ENCODE assay signal across 10 cellular contexts in the genomic region with DNA sequence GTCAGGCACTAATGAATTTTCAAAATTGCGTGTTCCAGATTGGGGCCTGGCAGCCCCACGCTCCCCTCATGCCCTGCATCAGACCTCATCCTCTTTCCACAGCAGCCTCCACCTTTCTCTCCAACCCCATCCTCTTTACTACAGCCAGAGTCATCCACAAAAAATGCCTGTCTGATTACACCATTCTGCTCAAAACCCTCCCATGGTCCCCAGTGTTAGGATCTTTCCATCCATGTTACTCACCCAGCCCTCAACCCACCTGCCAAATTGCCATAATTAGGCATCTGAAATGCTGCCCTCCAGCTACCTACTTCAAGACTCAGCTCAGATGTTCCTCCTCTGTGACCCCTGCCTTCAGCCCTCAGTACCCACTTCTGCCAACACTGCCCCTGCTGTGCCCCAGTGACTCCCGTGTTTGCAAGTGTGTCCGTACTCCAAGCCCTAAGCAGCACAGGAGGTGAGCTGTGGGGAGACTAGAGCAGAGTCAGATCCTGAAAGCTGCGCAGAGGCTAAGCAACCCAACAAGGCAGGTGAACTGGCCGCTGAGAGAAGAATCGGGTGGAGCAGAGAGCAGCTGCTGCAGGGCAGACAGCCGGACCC. TPM values are rescaled to one million over a fixed set of nuclear protein-coding genes. Genes with fewer than 3 reads are reported as not detected.
A peak's percentile ranks its signal among the peaks of the same experiment; 100 is the strongest.
DNase-seq lines count a peak whose midpoint lies in the region; ATAC-seq and TF ChIP-seq lines count a peak whose summit lies in the region.
"Had no signal": no experiment of that assay in that cellular context is flagged by ENCODE, and none has a peak within 500 bp of the region (broad histone marks: within the 10 kb centered on the region; RNA-seq: fewer than 3 reads in every experiment).

No MANE protein-coding gene starts in this region.

- TF ChIP-seq POLR2A in upper lobe of left lung (IDR thresholded peaks at IDR 0.05): no peak

- CTCF ChIA-PET in activated CD4-positive, alpha-beta T cell treated with anti-CD3 and anti-CD28 coated beads, Interleukin-2, amount 10 ng/mL, durations not matched to agents 7 days and 5 days (lab: Charles Lee): interaction anchor here (1.1 to 6.7 kb wide), 6 partner anchors 9 to 403 kb away, joined by 3 to 93 read pairs (median 7); partner anchors contain the start of gene IPO13
- CTCF ChIA-PET in activated CD8-positive, alpha-beta T cell treated with anti-CD3 and anti-CD28 coated beads for 36 hours (lab: Charles Lee): interaction anchor here (1.0 to 12.8 kb wide), 7 partner anchors 11 to 403 kb away, joined by 3 to 307 read pairs (median 14); partner anchors contain the start of genes IPO13 and PTPRF

- TF ChIP-seq EP300 in upper lobe of left lung (IDR thresholded peaks at IDR 0.05): no peak

- H3K9me3 ChIP-seq in iPS-18a (ENCODE audit: control insufficient read depth, low read depth, low read length) (no peaks in the 10 kb centered on the region), upper lobe of left lung (no peaks in the 10 kb centered on the region)

- H3K27ac ChIP-seq in iPS-18a (ENCODE audit: low read length) (no peak overlapping the region), upper lobe of left lung (peak overlapping the region in 2 of 4 donors; percentile 28 to 41)

- no peaks in the 10 kb centered on the region for H3K36me3 ChIP-seq in iPS-18a (ENCODE audit: control insufficient read depth, low read depth, low read length)
- peaks cover 0 to 6% (median 0%) of the 10 kb centered on the region in 4 donors for H3K36me3 ChIP-seq in upper lobe of left lung

- peaks cover 9% of the 10 kb centered on the region for H3K27me3 Mint-ChIP-seq in activated CD4-positive, alpha-beta T cell treated with anti-CD3 and anti-CD28 coated beads, Interleukin-2, amount 10 ng/mL, durations not matched to agents 24 days and 14 days
- H3K27me3 Mint-ChIP-seq in activated CD4-positive, alpha-beta T cell treated with anti-CD3 and anti-CD28 coated beads, Interleukin-2, amount 10 ng/mL, durations not matched to agents 7 days and 5 days: peaks cover 21% of the 10 kb centered on the region
- peaks cover 25% of the 10 kb centered on the region for H3K27me3 Mint-ChIP-seq in activated CD8-positive, alpha-beta T cell treated with anti-CD3 and anti-CD28 coated beads for 36 hours

- peak overlapping the region; percentile 73 for H3K4me3 ChIP-seq in iPS-18a (ENCODE audit: low read length)
- H3K4me3 ChIP-seq in upper lobe of left lung: peak overlapping the region in 3 of 4 donors; percentile 33 to 53 (median 49)

- 34 to 50% methylated on average over 8 of the region's 8 CpGs for WGBS in upper lobe of left lung, 2 donors

- H3K4me3 Mint-ChIP-seq in activated CD4-positive, alpha-beta T cell treated with anti-CD3 and anti-CD28 coated beads, Interleukin-2, amount 10 ng/mL, durations not matched to agents 24 days and 14 days: peak overlapping the region; percentile 5
- no peak overlapping the region for H3K4me3 Mint-ChIP-seq in activated CD4-positive, alpha-beta T cell treated with anti-CD3 and anti-CD28 coated beads, Interleukin-2, amount 10 ng/mL, durations not matched to agents 7 days and 5 days
- H3K4me3 Mint-ChIP-seq in activated CD8-positive, alpha-beta T cell treated with anti-CD3 and anti-CD28 coated beads for 36 hours: peak overlapping the region; percentile 10

- H3K36me3 Mint-ChIP-seq in activated CD4-positive, alpha-beta T cell treated with anti-CD3 and anti-CD28 coated beads, Interleukin-2, amount 10 ng/mL, durations not matched to agents 24 days and 14 days (ENCODE audit: low read depth): no peaks in the 10 kb centered on the region
- H3K36me3 Mint-ChIP-seq in activated CD4-positive, alpha-beta T cell treated with anti-CD3 and anti-CD28 coated beads, Interleukin-2, amount 10 ng/mL, durations not matched to agents 7 days and 5 days (ENCODE audit: low read depth): no peaks in the 10 kb centered on the region
- H3K36me3 Mint-ChIP-seq in activated CD8-positive, alpha-beta T cell treated with anti-CD3 and anti-CD28 coated beads for 36 hours (ENCODE audit: low read depth): no peaks in the 10 kb centered on the region

- intact Hi-C loops in activated CD4-positive, alpha-beta T cell treated with anti-CD3 and anti-CD28 coated beads, Interleukin-2, amount 10 ng/mL, durations not matched to agents 24 days and 14 days (cut with micrococcal nuclease): loop anchor here (5.0 kb wide), 2 partner anchors 226 to 406 kb away; partner anchors contain the start of gene ST3GAL3
- intact Hi-C loops in activated CD8-positive, alpha-beta T cell treated with anti-CD3 and anti-CD28 coated beads for 36 hours (cut with micrococcal nuclease): loop anchor here (5.0 kb wide), 1 partner anchor 406 kb away; no protein-coding TSS in a partner anchor

- peaks cover 11% of the 10 kb centered on the region for H3K4me1 Mint-ChIP-seq in activated CD4-positive, alpha-beta T cell treated with anti-CD3 and anti-CD28 coated beads, Interleukin-2, amount 10 ng/mL, durations not matched to agents 24 days and 14 days
- peaks cover 17% of the 10 kb centered on the region for H3K4me1 Mint-ChIP-seq in activated CD4-positive, alpha-beta T cell treated with anti-CD3 and anti-CD28 coated beads, Interleukin-2, amount 10 ng/mL, durations not matched to agents 7 days and 5 days
- peaks cover 24% of the 10 kb centered on the region for H3K4me1 Mint-ChIP-seq in activated CD8-positive, alpha-beta T cell treated with anti-CD3 and anti-CD28 coated beads for 36 hours (ENCODE audit: low read depth)

- H3K4me1 ChIP-seq in iPS-18a (ENCODE audit: control insufficient read depth, low read depth, low read length) (peaks cover 23% of the 10 kb centered on the region), upper lobe of left lung (peaks cover 18 to 28% (median 23%) of the 10 kb centered on the region in 4 donors)

- no peak for ATAC-seq in activated CD8-positive, alpha-beta T cell treated with anti-CD3 and anti-CD28 coated beads for 36 hours
- ATAC-seq in upper lobe of left lung (ENCODE audit: low FRiP score in 2 of 2) (no peak), GM21737 (IDR thresholded peaks at IDR 0.05; ENCODE audit: unreplicated experiment) (no peak), GM18519 (IDR thresholded peaks at IDR 0.05; ENCODE audit: low FRiP score, unreplicated experiment) (no peak)

- POLR2A ChIA-PET in activated CD4-positive, alpha-beta T cell treated with anti-CD3 and anti-CD28 coated beads, Interleukin-2, amount 10 ng/mL, durations not matched to agents 7 days and 5 days (lab: Charles Lee): interaction anchor here (0.6 kb wide), 2 partner anchors 403 to 519 kb away, joined by 3 read pairs; no protein-coding TSS in a partner anchor
- POLR2A ChIA-PET in activated CD8-positive, alpha-beta T cell treated with anti-CD3 and anti-CD28 coated beads for 36 hours (lab: Charles Lee): interaction anchor here (1.0 kb wide), 1 partner anchor 17 kb away, joined by 3 read pairs; no protein-coding TSS in a partner anchor

- H3K9me3 Mint-ChIP-seq in activated CD4-positive, alpha-beta T cell treated with anti-CD3 and anti-CD28 coated beads, Interleukin-2, amount 10 ng/mL, durations not matched to agents 24 days and 14 days: no peaks in the 10 kb centered on the region
- no peaks in the 10 kb centered on the region for H3K9me3 Mint-ChIP-seq in activated CD4-positive, alpha-beta T cell treated with anti-CD3 and anti-CD28 coated beads, Interleukin-2, amount 10 ng/mL, durations not matched to agents 7 days and 5 days
- no peaks in the 10 kb centered on the region for H3K9me3 Mint-ChIP-seq in activated CD8-positive, alpha-beta T cell treated with anti-CD3 and anti-CD28 coated beads for 36 hours

- peak overlapping the region; percentile 34 for H3K9ac ChIP-seq in iPS-18a (ENCODE audit: low read length)

- no peak for DNase-seq in activated CD4-positive, alpha-beta T cell treated with anti-CD3 and anti-CD28 coated beads, Interleukin-2, amount 10 ng/mL, durations not matched to agents 24 days and 14 days
- DNase-seq in activated CD4-positive, alpha-beta T cell treated with anti-CD3 and anti-CD28 coated beads, Interleukin-2, amount 10 ng/mL, durations not matched to agents 7 days and 5 days: no peak
- no peak for DNase-seq in activated CD8-positive, alpha-beta T cell treated with anti-CD3 and anti-CD28 coated beads for 36 hours
- no peak for DNase-seq in upper lobe of left lung
- no peak for DNase-seq in effector CD8-positive, alpha-beta T cell (lab: John Stamatoyannopoulos, UW)
- DNase-seq: amniotic stem cell, DND-41 had no signal

- peaks cover 14% of the 10 kb centered on the region for H3K27me3 ChIP-seq in iPS-18a (ENCODE audit: control insufficient read depth, insufficient read depth, low read length)
- H3K27me3 ChIP-seq in upper lobe of left lung: peaks cover 0 to 12% (median 5%) of the 10 kb centered on the region in 4 donors

- TF ChIP-seq CTCF in activated CD8-positive, alpha-beta T cell treated with anti-CD3 and anti-CD28 coated beads for 36 hours (IDR thresholded peaks at IDR 0.05): no peak
- TF ChIP-seq CTCF in upper lobe of left lung (IDR thresholded peaks at IDR 0.05): no peak

- peak overlapping the region; percentile 34 for H3K27ac Mint-ChIP-seq in activated CD4-positive, alpha-beta T cell treated with anti-CD3 and anti-CD28 coated beads, Interleukin-2, amount 10 ng/mL, durations not matched to agents 24 days and 14 days
- H3K27ac Mint-ChIP-seq in activated CD4-positive, alpha-beta T cell treated with anti-CD3 and anti-CD28 coated beads, Interleukin-2, amount 10 ng/mL, durations not matched to agents 7 days and 5 days: no peak overlapping the region
- H3K27ac Mint-ChIP-seq in activated CD8-positive, alpha-beta T cell treated with anti-CD3 and anti-CD28 coated beads for 36 hours: no peak overlapping the region

RNA-seq across cellular contexts. Expression of gene ARTN, which starts 0.7 kb away (rescaled TPM):
- 0.43 TPM in 1 of 2 replicates, not detected in the other for total RNA-seq in activated CD4-positive, alpha-beta T cell treated with anti-CD3 and anti-CD28 coated beads, Interleukin-2, amount 10 ng/mL, durations not matched to agents 24 days and 14 days
- under 1 TPM; 0.10 to 0.52 TPM for total RNA-seq in activated CD4-positive, alpha-beta T cell treated with anti-CD3 and anti-CD28 coated beads, Interleukin-2, amount 10 ng/mL, durations not matched to agents 7 days and 5 days
- under 1 TPM; 0.36 to 0.68 TPM for total RNA-seq in activated CD8-positive, alpha-beta T cell treated with anti-CD3 and anti-CD28 coated beads for 36 hours
- total RNA-seq in upper lobe of left lung: 1 to 10 TPM in 3 of 6 donors, not detected in 3; 1.0 to 5.2 (median 1.1) TPM

RNA-seq across cellular contexts. Expression of gene IPO13, which starts 13.9 kb away (rescaled TPM):
- 26.3 and 26.6 TPM in 2 replicates for total RNA-seq in activated CD4-positive, alpha-beta T cell treated with anti-CD3 and anti-CD28 coated beads, Interleukin-2, amount 10 ng/mL, durations not matched to agents 24 days and 14 days
- total RNA-seq in activated CD4-positive, alpha-beta T cell treated with anti-CD3 and anti-CD28 coated beads, Interleukin-2, amount 10 ng/mL, durations not matched to agents 7 days and 5 days: 10 to 100 TPM; 22.0 to 27.2 TPM
- 10 to 100 TPM; 16.2 to 16.5 TPM for total RNA-seq in activated CD8-positive, alpha-beta T cell treated with anti-CD3 and anti-CD28 coated beads for 36 hours
- 10 to 100 TPM; 16.9 to 46.1 (median 24.1) TPM for total RNA-seq in upper lobe of left lung

RNA-seq across cellular contexts. Expression of gene DPH2, which starts 36.9 kb away (rescaled TPM):
- total RNA-seq in activated CD4-positive, alpha-beta T cell treated with anti-CD3 and anti-CD28 coated beads, Interleukin-2, amount 10 ng/mL, durations not matched to agents 24 days and 14 days: 71.0 and 71.8 TPM in 2 replicates
- 10 to 100 TPM; 28.0 to 30.0 TPM for total RNA-seq in activated CD4-positive, alpha-beta T cell treated with anti-CD3 and anti-CD28 coated beads, Interleukin-2, amount 10 ng/mL, durations not matched to agents 7 days and 5 days
- 10 to 100 TPM; 29.6 to 34.1 TPM for total RNA-seq in activated CD8-positive, alpha-beta T cell treated with anti-CD3 and anti-CD28 coated beads for 36 hours
- 10 to 100 TPM; 12.9 to 30.4 (median 16.6) TPM for total RNA-seq in upper lobe of left lung

RNA-seq across cellular contexts. Expression of gene ATP6V0B, which starts 41.9 kb away (rescaled TPM):
- 181 and 182 TPM in 2 replicates for total RNA-seq in activated CD4-positive, alpha-beta T cell treated with anti-CD3 and anti-CD28 coated beads, Interleukin-2, amount 10 ng/mL, durations not matched to agents 24 days and 14 days
- total RNA-seq in activated CD4-positive, alpha-beta T cell treated with anti-CD3 and anti-CD28 coated beads, Interleukin-2, amount 10 ng/mL, durations not matched to agents 7 days and 5 days: 100 to 1,000 TPM in 1 of 2 experiments, 10 to 100 TPM in 1; 90.1 to 112 TPM
- 10 to 100 TPM; 67.6 to 75.5 TPM for total RNA-seq in activated CD8-positive, alpha-beta T cell treated with anti-CD3 and anti-CD28 coated beads for 36 hours
- 100 to 1,000 TPM in 5 of 6 donors, 10 to 100 TPM in 1; 98.0 to 225 (median 161) TPM for total RNA-seq in upper lobe of left lung

RNA-seq across cellular contexts. Expression of gene B4GALT2, which starts 46.1 kb away (rescaled TPM):
- 59.7 TPM in 2 replicates for total RNA-seq in activated CD4-positive, alpha-beta T cell treated with anti-CD3 and anti-CD28 coated beads, Interleukin-2, amount 10 ng/mL, durations not matched to agents 24 days and 14 days
- 1 to 10 TPM; 8.0 to 9.3 TPM for total RNA-seq in activated CD4-positive, alpha-beta T cell treated with anti-CD3 and anti-CD28 coated beads, Interleukin-2, amount 10 ng/mL, durations not matched to agents 7 days and 5 days
- total RNA-seq in activated CD8-positive, alpha-beta T cell treated with anti-CD3 and anti-CD28 coated beads for 36 hours: 10 to 100 TPM; 35.4 to 35.5 TPM
- total RNA-seq in upper lobe of left lung: 10 to 100 TPM; 11.5 to 33.0 (median 18.1) TPM
